8 cellular contexts compared by ENCODE assay signal in the genomic region with DNA sequence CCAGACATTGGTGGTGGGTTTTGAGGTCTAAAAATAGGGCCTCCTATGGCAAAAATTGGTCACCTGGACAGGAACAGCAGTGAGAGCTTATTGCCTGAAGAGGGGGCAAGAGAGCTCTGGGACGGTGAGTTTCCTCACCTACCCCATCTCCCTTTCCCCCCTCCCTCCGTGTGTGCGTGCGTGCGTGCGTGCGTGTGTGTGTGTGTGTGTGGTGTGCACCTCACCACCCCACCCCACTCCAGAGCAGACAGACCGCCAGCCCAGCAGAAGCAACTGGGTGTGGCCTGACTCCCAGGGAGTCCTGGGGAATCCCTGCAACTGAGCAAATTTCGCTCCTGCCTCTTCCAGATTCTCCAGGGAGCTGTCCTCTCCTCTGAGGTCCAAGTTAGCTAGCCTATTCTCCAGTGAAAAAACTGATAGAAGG. TPM values are rescaled to one million over a fixed set of nuclear protein-coding genes. Genes with fewer than 3 reads are reported as not detected.
DNase-seq lines count a peak whose midpoint lies in the region; ATAC-seq and TF ChIP-seq lines count a peak whose summit lies in the region.

No MANE protein-coding gene starts in this region.

- H3K27me3 Mint-ChIP-seq in naive thymus-derived CD8-positive, alpha-beta T cell, result peaks cover 0 to 2% (median 0%) of the 10 kb centered on the region in 5 donors

- no peaks in the 10 kb centered on the region for H3K36me3 Mint-ChIP-seq in naive thymus-derived CD8-positive, alpha-beta T cell

- peaks cover 0 to 5% of the 10 kb centered on the region in 2 donors for H3K27me3 ChIP-seq in stomach smooth muscle (ENCODE audit: control insufficient read depth in 1 of 2, insufficient read depth in 2 of 2, low read length in 2 of 2)

- H3K36me3 ChIP-seq in stomach smooth muscle (ENCODE audit: control insufficient read depth in 2 of 2, insufficient read depth in 2 of 2, low read length in 2 of 2), result no peaks in the 10 kb centered on the region

- H3K27ac ChIP-seq in stomach smooth muscle (ENCODE audit: low read length), result peak overlapping the region; percentile 81

- no peaks in the 10 kb centered on the region for H3K9me3 Mint-ChIP-seq in naive thymus-derived CD8-positive, alpha-beta T cell

- peak; percentile 58 for TF ChIP-seq POLR2A in erythroblast (IDR thresholded peaks at IDR 0.05; ENCODE audit: low read length)

- no peaks in the 10 kb centered on the region for H3K9me3 ChIP-seq in stomach smooth muscle (ENCODE audit: control insufficient read depth in 2 of 2, low read length in 2 of 2)

- peak; percentile 20 for ATAC-seq in HG03135 (IDR thresholded peaks at IDR 0.05; ENCODE audit: unreplicated experiment)
- peak; percentile 28 to 51 for ATAC-seq in naive thymus-derived CD8-positive, alpha-beta T cell

- H3K4me3 ChIP-seq in stomach smooth muscle (ENCODE audit: low read length in 2 of 2), result no peak overlapping the region

- peaks cover 17 to 60% (median 52%) of the 10 kb centered on the region in 4 donors for H3K4me1 Mint-ChIP-seq in naive thymus-derived CD8-positive, alpha-beta T cell

- peak overlapping the region; percentile 70 to 94 (median 84) for H3K4me3 Mint-ChIP-seq in naive thymus-derived CD8-positive, alpha-beta T cell

- POLR2A ChIA-PET in naive thymus-derived CD8-positive, alpha-beta T cell (lab: Charles Lee), result interaction anchor here (0.6 to 18.2 kb wide), 19 partner anchors 9 to 221 kb away, joined by 3 to 851 read pairs (median 4); a partner anchor contains a TSS

- H3K4me1 ChIP-seq in stomach smooth muscle (ENCODE audit: control insufficient read depth, insufficient read depth, low read length), result peaks cover 19% of the 10 kb centered on the region

- peak; percentile 73 for TF ChIP-seq CTCF in GM12874 (IDR thresholded peaks at IDR 0.05; ENCODE audit: insufficient read depth, low read depth, low read length)

- DNase-seq in NOMO-1 (lab: John Stamatoyannopoulos, UW; ENCODE audit: unreplicated experiment in 2 of 2) (peak; percentile 45 to 55), activated T-cell treated with anti-CD3 and anti-CD28 coated beads for 4 hours (peak; percentile 42), erythroblast (lab: John Stamatoyannopoulos, UW) (peak; percentile 75 to 79), putamen (ENCODE audit: low spot score) (no peak)
- DNase-seq in naive thymus-derived CD8-positive, alpha-beta T cell, result peak; percentile 52 to 94 (median 86)

- no peak overlapping the region for H3K9ac ChIP-seq in stomach smooth muscle (ENCODE audit: low read length in 2 of 2)

- H3K27ac Mint-ChIP-seq in naive thymus-derived CD8-positive, alpha-beta T cell, result peak overlapping the region; percentile 91 to 100 (median 98)

RNA-seq across cellular contexts. Expression of a gene that starts 44.7 kb away (rescaled TPM):
- 10 to 100 TPM; 62.4 to 66.3 TPM for total RNA-seq in naive thymus-derived CD8-positive, alpha-beta T cell
- 10 to 100 TPM; 53.8 to 61.6 (median 56.7) TPM for polyA plus RNA-seq in naive thymus-derived CD8-positive, alpha-beta T cell
